In genomic region chr6:160051390-160051789, GRCh38 we compare ENCODE assay signal across 21 cellular contexts.
DNase-seq lines count a peak whose midpoint lies in the region; ATAC-seq and TF ChIP-seq lines count a peak whose summit lies in the region.
"Had no signal": no experiment of that assay in that cellular context is flagged by ENCODE, and none has a peak within 500 bp of the region (broad histone marks: within the 10 kb centered on the region; RNA-seq: fewer than 3 reads in every experiment).

No MANE protein-coding gene starts in this region.

- in situ Hi-C loops in mammary epithelial cell (cut with MboI; ENCODE audit: low sequenced_read_pairs in 2 of 2), result no loop called here

- H2AK5ac ChIP-seq in neuronal stem cell (ENCODE audit: low read depth, low read length), result no peak overlapping the region

- no peaks in the 10 kb centered on the region for H3K4me1 Mint-ChIP-seq in MCF 10A (ENCODE audit: insufficient read depth, unreplicated experiment)
- H3K4me1 Mint-ChIP-seq in T-helper 1 cell treated with Interleukin-12 subunit alpha and Interleukin-12 subunit beta and Interleukin-4 antibody, amounts not matched to agents 30 μg/mL and 1 μg/mL, for 36 hours (ENCODE audit: low read depth), result peaks cover 33% of the 10 kb centered on the region
- H3K4me1 Mint-ChIP-seq: mesothelial cell of epicardium, neural progenitor cell had no signal

- no peaks in the 10 kb centered on the region for H3K79me2 ChIP-seq in mammary epithelial cell (ENCODE audit: insufficient read depth, low read length)

- H4K8ac ChIP-seq in neuronal stem cell (ENCODE audit: low read depth, low read length), result no peak overlapping the region

- H2BK15ac ChIP-seq in neuronal stem cell (ENCODE audit: low read length), result no peak overlapping the region

- intact Hi-C loops in mammary epithelial cell (cut with micrococcal nuclease), result no loop called here
- intact Hi-C loops in MCF 10A (cut with micrococcal nuclease), result no loop called here

- no peak for TF ChIP-seq CTCF in mammary epithelial cell (conservative IDR thresholded peaks at IDR 0.05 in 1 of 2, IDR thresholded peaks at IDR 0.05 in 1 of 2; ENCODE audit: extremely low read depth in 1 of 2, insufficient read depth in 1 of 2, low read depth in 1 of 2, low read length in 2 of 2)
- TF ChIP-seq CTCF in MCF 10A (IDR thresholded peaks at IDR 0.05; ENCODE audit: unreplicated experiment), result no peak

- H2BK120ac ChIP-seq in neuronal stem cell (ENCODE audit: low read depth, low read length), result no peak overlapping the region

- no peak overlapping the region for H3K18ac ChIP-seq in neuronal stem cell (ENCODE audit: low read length)

- H2BK5ac ChIP-seq in neuronal stem cell (ENCODE audit: low read length), result no peak overlapping the region

- no peaks in the 10 kb centered on the region for H3K9me3 Mint-ChIP-seq in MCF 10A (ENCODE audit: unreplicated experiment)
- no peaks in the 10 kb centered on the region for H3K9me3 Mint-ChIP-seq in T-helper 1 cell treated with Interleukin-12 subunit alpha and Interleukin-12 subunit beta and Interleukin-4 antibody, amounts not matched to agents 30 μg/mL and 1 μg/mL, for 36 hours
- H3K9me3 Mint-ChIP-seq: activated naive CD4-positive, alpha-beta T cell treated with anti-CD3 and anti-CD28 coated beads for 36 hours; dendritic cell treated with granulocyte-macrophage colony-stimulating factor and Interleukin-4, amounts not matched to agents 40 ng/mL and 50 ng/mL, for 4 days had no signal

- DNase-seq in mammary epithelial cell (peak; percentile 74), MCF 10A (ENCODE audit: unreplicated experiment) (no peak), amniotic epithelial cell (ENCODE audit: low read depth) (peak; percentile 62), neuronal stem cell (ENCODE audit: low spot score) (no peak), NCI-H1930 (lab: John Stamatoyannopoulos, UW) (no peak)
- DNase-seq: activated naive CD4-positive, alpha-beta T cell treated with anti-CD3 and anti-CD28 coated beads for 36 hours; DMS79 treated with DMSO at 0.1 percent for 48 hours; foreskin melanocyte; GM23248; left cardiac atrium; MM.1S; NCI-H2029 treated with DMSO at 0.1 percent for 48 hours; NCI-H446; stimulated activated naive CD4-positive, alpha-beta T cell had no signal

- no peak overlapping the region for H3K23ac ChIP-seq in neuronal stem cell (ENCODE audit: low read depth, low read length, poor library complexity)

- POLR2A ChIA-PET in MCF 10A (lab: Yijun Ruan, JAX), result interaction anchor here (0.7 kb wide), 1 partner anchor 13 kb away, joined by 3 read pairs; no protein-coding TSS in a partner anchor

- H3K27me3 ChIP-seq in mammary epithelial cell (ENCODE audit: insufficient read depth, low read length), result no peaks in the 10 kb centered on the region
- H3K27me3 ChIP-seq in neuronal stem cell (ENCODE audit: control insufficient read depth in 3 of 3, insufficient read depth in 3 of 3, low read depth in 1 of 3, low read length in 3 of 3), result no peaks in the 10 kb centered on the region
- H3K27me3 ChIP-seq: neural progenitor cell had no signal

- H2AFZ ChIP-seq in mammary epithelial cell (ENCODE audit: low read depth, low read length) (no peak overlapping the region), neuronal stem cell (ENCODE audit: low read length) (no peak overlapping the region)
- H2AFZ ChIP-seq: GM23248, neural progenitor cell had no signal

- no peak overlapping the region for H4K91ac ChIP-seq in neuronal stem cell (ENCODE audit: low read depth, low read length, poor library complexity)

- dilution Hi-C loops in mammary epithelial cell (cut with HindIII; ENCODE audit: low sequenced_read_pairs), result no loop called here

- no peak overlapping the region for H3K4me3 Mint-ChIP-seq in MCF 10A (ENCODE audit: unreplicated experiment)
- no peak overlapping the region for H3K4me3 Mint-ChIP-seq in T-helper 1 cell treated with Interleukin-12 subunit alpha and Interleukin-12 subunit beta and Interleukin-4 antibody, amounts not matched to agents 30 μg/mL and 1 μg/mL, for 36 hours
- H3K4me3 Mint-ChIP-seq: activated naive CD4-positive, alpha-beta T cell treated with anti-CD3 and anti-CD28 coated beads for 36 hours; dendritic cell treated with granulocyte-macrophage colony-stimulating factor and Interleukin-4, amounts not matched to agents 40 ng/mL and 50 ng/mL, for 4 days; mesothelial cell of epicardium; neural progenitor cell; type B pancreatic cell had no signal

- peaks cover 44% of the 10 kb centered on the region for H3K36me3 ChIP-seq in mammary epithelial cell (ENCODE audit: insufficient read depth, low read length)
- peaks cover 61 to 94% of the 10 kb centered on the region in 2 donors for H3K36me3 ChIP-seq in neuronal stem cell (replicated peaks in 1 of 2; ENCODE audit: control insufficient read depth in 2 of 2, insufficient read depth in 2 of 2, low read length in 2 of 2)
- H3K36me3 ChIP-seq: neural progenitor cell had no signal

- no peaks in the 10 kb centered on the region for H3K9me3 ChIP-seq in mammary epithelial cell (replicated peaks; ENCODE audit: insufficient read depth, low read length)
- peaks cover 0 to 5% of the 10 kb centered on the region in 2 donors for H3K9me3 ChIP-seq in neuronal stem cell (replicated peaks in 1 of 2; ENCODE audit: control insufficient read depth in 2 of 2, insufficient read depth in 1 of 2, low read depth in 1 of 2, low read length in 2 of 2)

- no peak overlapping the region for H3K27ac ChIP-seq in mammary epithelial cell (ENCODE audit: insufficient read depth, low read depth, low read length)
- H3K27ac ChIP-seq in neuronal stem cell (replicated peaks; ENCODE audit: low read length), result no peak overlapping the region
- H3K27ac ChIP-seq: GM23248, neural progenitor cell had no signal

- no peak overlapping the region for H3K4me2 ChIP-seq in mammary epithelial cell (ENCODE audit: insufficient read depth, low read depth, low read length)
- H3K4me2 ChIP-seq in neuronal stem cell (ENCODE audit: insufficient read depth, low read length, poor library complexity, severe bottlenecking), result no peak overlapping the region
- H3K4me2 ChIP-seq: neural progenitor cell had no signal

- H2BK12ac ChIP-seq in neuronal stem cell (ENCODE audit: low read length), result no peak overlapping the region

- H3K4me1 ChIP-seq in mammary epithelial cell (ENCODE audit: insufficient read depth, low read length) (no peaks in the 10 kb centered on the region), neuronal stem cell (ENCODE audit: control insufficient read depth in 2 of 2, insufficient read depth in 1 of 2, low read depth in 1 of 2, low read length in 2 of 2) (peaks cover 0 to 6% of the 10 kb centered on the region in 2 donors)
- H3K4me1 ChIP-seq: neural progenitor cell had no signal

- no peak overlapping the region for H3K27ac Mint-ChIP-seq in MCF 10A (ENCODE audit: low read depth, unreplicated experiment)
- peak overlapping the region; percentile 69 for H3K27ac Mint-ChIP-seq in T-helper 1 cell treated with Interleukin-12 subunit alpha and Interleukin-12 subunit beta and Interleukin-4 antibody, amounts not matched to agents 30 μg/mL and 1 μg/mL, for 36 hours
- H3K27ac Mint-ChIP-seq: activated naive CD4-positive, alpha-beta T cell treated with anti-CD3 and anti-CD28 coated beads for 36 hours; dendritic cell treated with granulocyte-macrophage colony-stimulating factor and Interleukin-4, amounts not matched to agents 40 ng/mL and 50 ng/mL, for 4 days; mesothelial cell of epicardium; neural progenitor cell; type B pancreatic cell had no signal

- H3K9ac ChIP-seq in mammary epithelial cell (ENCODE audit: insufficient read depth, low read length) (no peak overlapping the region), neuronal stem cell (ENCODE audit: low read depth, low read length, poor library complexity) (no peak overlapping the region)
- H3K9ac ChIP-seq: GM23248, neural progenitor cell had no signal

- peaks cover 92% of the 10 kb centered on the region for H3K36me3 Mint-ChIP-seq in MCF 10A (ENCODE audit: insufficient read depth, unreplicated experiment)
- H3K36me3 Mint-ChIP-seq in T-helper 1 cell treated with Interleukin-12 subunit alpha and Interleukin-12 subunit beta and Interleukin-4 antibody, amounts not matched to agents 30 μg/mL and 1 μg/mL, for 36 hours (ENCODE audit: low read depth), result peaks cover 65% of the 10 kb centered on the region

- 45% methylated on average over 2 of the region's 2 CpGs for WGBS in mammary epithelial cell (ENCODE audit: low coverage, missing lambda C conversion rate)
- no CpG with 5 or more reads among the region's 2 CpGs for WGBS in neuronal stem cell (ENCODE audit: extremely low coverage in 2 of 2, insufficient read length in 2 of 2, insufficient replicate concordance in 1 of 2), 2 donors

- ATAC-seq in HG02840 (IDR thresholded peaks at IDR 0.05; ENCODE audit: low FRiP score, unreplicated experiment) (no peak), GM21526 (IDR thresholded peaks at IDR 0.05; ENCODE audit: low FRiP score, unreplicated experiment) (no peak)
- ATAC-seq: left cardiac atrium had no signal

- BruUV-seq in mammary epithelial cell (replicated peaks; lab: Mats Ljungman, UMichigan) (TSS peak; percentile 9), MCF 10A (replicated peaks; lab: Mats Ljungman, UMichigan) (no TSS peak)

- H3K79me1 ChIP-seq in neuronal stem cell (ENCODE audit: low read depth, low read length), result peaks cover 2% of the 10 kb centered on the region

- CTCF ChIA-PET in mammary epithelial cell (lab: Charles Lee; ENCODE audit: low non-redundant PET), result no interaction called here
- CTCF ChIA-PET in MCF 10A (lab: Yijun Ruan, JAX), result interaction anchor here (0.7 kb wide), 1 partner anchor 109 kb away, joined by 3 read pairs; no protein-coding TSS in a partner anchor

- H3K27me3 Mint-ChIP-seq in MCF 10A (ENCODE audit: insufficient read depth, unreplicated experiment), result no peaks in the 10 kb centered on the region
- no peaks in the 10 kb centered on the region for H3K27me3 Mint-ChIP-seq in T-helper 1 cell treated with Interleukin-12 subunit alpha and Interleukin-12 subunit beta and Interleukin-4 antibody, amounts not matched to agents 30 μg/mL and 1 μg/mL, for 36 hours (ENCODE audit: low read depth)
- H3K27me3 Mint-ChIP-seq: dendritic cell treated with granulocyte-macrophage colony-stimulating factor and Interleukin-4, amounts not matched to agents 40 ng/mL and 50 ng/mL, for 4 days; type B pancreatic cell had no signal

- no peaks in the 10 kb centered on the region for H4K20me1 ChIP-seq in mammary epithelial cell (ENCODE audit: insufficient read depth, low read length)

- H3K4ac ChIP-seq in neuronal stem cell (ENCODE audit: low read length), result no peak overlapping the region

- H3K4me3 ChIP-seq in mammary epithelial cell (replicated peaks in 1 of 3; ENCODE audit: insufficient read depth in 1 of 3, low read depth in 2 of 3, low read length in 3 of 3), result no peak overlapping the region
- H3K4me3 ChIP-seq in neuronal stem cell (ENCODE audit: low read length in 2 of 2), result no peak overlapping the region
- H3K4me3 ChIP-seq: GM23248, neural progenitor cell had no signal

- H3K14ac ChIP-seq in neuronal stem cell (ENCODE audit: low read length), result no peak overlapping the region

Comparison
In these comparisons a context has a peak if more than half of its experiments do, and no peak if none do; other contexts are left out.
1. DNase-seq: peak in mammary epithelial cell (single experiment) and amniotic epithelial cell (single experiment); none in MCF 10A (single experiment), neuronal stem cell (single experiment) and NCI-H1930 (0 of 2).